In the genomic region with DNA sequence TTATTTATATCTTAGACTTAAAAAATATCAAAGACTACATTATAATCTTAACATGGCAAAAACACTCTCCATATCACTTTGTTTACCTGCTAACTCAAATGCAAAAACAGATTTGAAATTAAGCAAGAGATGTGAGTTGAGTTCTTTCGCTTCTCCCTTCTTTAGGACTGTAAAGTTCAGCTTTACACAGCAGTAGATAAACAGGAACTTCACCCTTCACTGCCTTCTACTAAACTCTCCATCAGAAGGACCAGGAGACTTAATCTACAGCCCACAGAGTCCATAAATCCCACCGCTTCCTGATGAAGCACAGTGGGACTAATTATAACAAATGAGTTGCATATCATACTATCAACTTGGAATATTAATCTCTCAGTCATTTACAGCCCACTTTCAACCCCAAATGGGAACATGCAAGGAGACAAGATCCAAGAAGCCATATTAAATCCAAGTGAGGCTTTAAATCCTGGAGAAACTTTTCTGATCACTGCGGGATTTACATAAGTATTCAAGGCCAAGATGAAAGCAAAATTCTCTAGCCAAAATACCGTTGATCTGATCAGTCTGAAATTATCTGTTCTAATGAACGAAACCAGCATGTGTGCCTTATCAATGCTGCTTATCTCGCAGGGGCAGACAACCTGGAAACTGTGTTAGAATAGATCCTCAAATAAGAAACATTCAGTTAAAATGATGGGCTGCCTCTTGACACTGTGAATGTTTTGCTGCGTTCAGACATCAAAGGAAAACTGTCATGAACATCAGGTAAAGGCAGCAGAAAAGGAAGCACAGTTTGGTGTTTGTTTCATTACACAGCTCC, we compare ENCODE assay signal across 8 cellular contexts. TPM values are rescaled to one million over a fixed set of nuclear protein-coding genes. Genes with fewer than 3 reads are reported as not detected.
A peak's percentile ranks its signal among the peaks of the same experiment; 100 is the strongest.
DNase-seq lines count a peak whose midpoint lies in the region; ATAC-seq and TF ChIP-seq lines count a peak whose summit lies in the region.

No MANE protein-coding gene starts in this region.

- CTCF ChIA-PET in Calu3 (lab: Charles Lee): no interaction called here

- no peaks in the 10 kb centered on the region for H3K27me3 Mint-ChIP-seq in Calu3 (ENCODE audit: unreplicated experiment)
- H3K27me3 Mint-ChIP-seq in activated T-helper 2 cell treated with anti-CD3 and anti-CD28 coated beads, Interferon-gamma antibody, Interleukin-2, Interleukin-4, amounts not matched to agents 10 μg/mL and 5 μg/mL and 100 μg/mL, durations not matched to agents 14 hours and 24 hours and 36 hours (ENCODE audit: low read depth): no peaks in the 10 kb centered on the region
- H3K27me3 Mint-ChIP-seq in stimulated activated naive B cell treated with anti-CD40 and anti-IgM and Interleukin-4, amounts not matched to agents 10 μg/mL and 1 μg/mL and 100 μg/mL, for 72 hours: no peaks in the 10 kb centered on the region

- intact Hi-C loops in Calu3 (cut with micrococcal nuclease; ENCODE audit: unreplicated experiment): loop anchor here (5.0 kb wide), 1 partner anchor 51 kb away; no protein-coding TSS in a partner anchor
- intact Hi-C loops in activated T-helper 2 cell treated with anti-CD3 and anti-CD28 coated beads, Interferon-gamma antibody, Interleukin-2, Interleukin-4, amounts not matched to agents 10 μg/mL and 5 μg/mL and 100 μg/mL, durations not matched to agents 14 hours and 24 hours and 36 hours (cut with micrococcal nuclease): loop anchor here (2.0 kb wide), 1 partner anchor 67 kb away; no protein-coding TSS in a partner anchor

- H3K4me3 ChIP-seq in iPS-20b (ENCODE audit: low read length): peak overlapping the region; percentile 83

- TSS peak; percentile 44 for BruUV-seq in Calu3 (replicated peaks; lab: Mats Ljungman, UMichigan)

- H3K27ac Mint-ChIP-seq in Calu3 (ENCODE audit: unreplicated experiment): peak overlapping the region; percentile 87
- peak overlapping the region; percentile 88 for H3K27ac Mint-ChIP-seq in activated T-helper 2 cell treated with anti-CD3 and anti-CD28 coated beads, Interferon-gamma antibody, Interleukin-2, Interleukin-4, amounts not matched to agents 10 μg/mL and 5 μg/mL and 100 μg/mL, durations not matched to agents 14 hours and 24 hours and 36 hours
- H3K27ac Mint-ChIP-seq in stimulated activated naive B cell treated with anti-CD40 and anti-IgM and Interleukin-4, amounts not matched to agents 10 μg/mL and 1 μg/mL and 100 μg/mL, for 72 hours: peak overlapping the region; percentile 97

- H3K27me3 ChIP-seq in iPS-20b (ENCODE audit: insufficient read depth, low read length): peaks cover 31% of the 10 kb centered on the region

- H3K4me3 Mint-ChIP-seq in Calu3 (ENCODE audit: low read depth, unreplicated experiment): peak overlapping the region; percentile 94
- H3K4me3 Mint-ChIP-seq in activated T-helper 2 cell treated with anti-CD3 and anti-CD28 coated beads, Interferon-gamma antibody, Interleukin-2, Interleukin-4, amounts not matched to agents 10 μg/mL and 5 μg/mL and 100 μg/mL, durations not matched to agents 14 hours and 24 hours and 36 hours (ENCODE audit: low read depth): peak overlapping the region; percentile 98
- peak overlapping the region; percentile 98 for H3K4me3 Mint-ChIP-seq in stimulated activated naive B cell treated with anti-CD40 and anti-IgM and Interleukin-4, amounts not matched to agents 10 μg/mL and 1 μg/mL and 100 μg/mL, for 72 hours

- peaks cover 21% of the 10 kb centered on the region for H3K36me3 Mint-ChIP-seq in Calu3 (ENCODE audit: insufficient read depth, unreplicated experiment)
- H3K36me3 Mint-ChIP-seq in activated T-helper 2 cell treated with anti-CD3 and anti-CD28 coated beads, Interferon-gamma antibody, Interleukin-2, Interleukin-4, amounts not matched to agents 10 μg/mL and 5 μg/mL and 100 μg/mL, durations not matched to agents 14 hours and 24 hours and 36 hours (ENCODE audit: low read depth): no peaks in the 10 kb centered on the region
- peaks cover 9 to 10% of the 10 kb centered on the region in 2 donors for H3K36me3 Mint-ChIP-seq in stimulated activated naive B cell treated with anti-CD40 and anti-IgM and Interleukin-4, amounts not matched to agents 10 μg/mL and 1 μg/mL and 100 μg/mL, for 72 hours

- peak; percentile 46 to 49 for ATAC-seq in stimulated activated naive B cell treated with anti-CD40 and anti-IgM and Interleukin-4, amounts not matched to agents 10 μg/mL and 1 μg/mL and 100 μg/mL, for 72 hours (replicated peaks)
- no peak for ATAC-seq in GM18517 (IDR thresholded peaks at IDR 0.05; ENCODE audit: unreplicated experiment)

- DNase-seq in Calu3 (no peak), HT-29 (ENCODE audit: low spot score) (peak; percentile 19), NK-92 (lab: John Stamatoyannopoulos, UW; ENCODE audit: unreplicated experiment) (no peak)
- no peak for DNase-seq in activated T-helper 2 cell treated with anti-CD3 and anti-CD28 coated beads, Interferon-gamma antibody, Interleukin-2, Interleukin-4, amounts not matched to agents 10 μg/mL and 5 μg/mL and 100 μg/mL, durations not matched to agents 14 hours and 24 hours and 36 hours (ENCODE audit: low spot score)
- no peak for DNase-seq in stimulated activated naive B cell treated with anti-CD40 and anti-IgM and Interleukin-4, amounts not matched to agents 10 μg/mL and 1 μg/mL and 100 μg/mL, for 72 hours
- no peak for DNase-seq in stimulated activated CD4-positive, alpha-beta T cell treated with anti-CD3 and anti-CD28 coated beads, Interleukin-4, amount 100 ng/mL, for 24 hours

- no peak overlapping the region for H3K27ac ChIP-seq in iPS-20b (ENCODE audit: low read length)

- TF ChIP-seq CTCF in Calu3 (IDR thresholded peaks at IDR 0.05; ENCODE audit: unreplicated experiment): no peak

- H3K9ac ChIP-seq in iPS-20b (ENCODE audit: low read depth, low read length): peak overlapping the region; percentile 56; the same call in 1 of the 2 replicates

- H3K9me3 ChIP-seq in iPS-20b (ENCODE audit: insufficient read depth, low read depth, low read length): no peaks in the 10 kb centered on the region

- peaks cover 46% of the 10 kb centered on the region for H3K4me1 Mint-ChIP-seq in Calu3 (ENCODE audit: low read depth, unreplicated experiment)
- peaks cover 44% of the 10 kb centered on the region for H3K4me1 Mint-ChIP-seq in activated T-helper 2 cell treated with anti-CD3 and anti-CD28 coated beads, Interferon-gamma antibody, Interleukin-2, Interleukin-4, amounts not matched to agents 10 μg/mL and 5 μg/mL and 100 μg/mL, durations not matched to agents 14 hours and 24 hours and 36 hours (ENCODE audit: low read depth)
- peaks cover 26 to 42% of the 10 kb centered on the region in 2 donors for H3K4me1 Mint-ChIP-seq in stimulated activated naive B cell treated with anti-CD40 and anti-IgM and Interleukin-4, amounts not matched to agents 10 μg/mL and 1 μg/mL and 100 μg/mL, for 72 hours

- no peaks in the 10 kb centered on the region for H3K9me3 Mint-ChIP-seq in Calu3 (ENCODE audit: low read depth, unreplicated experiment)
- no peaks in the 10 kb centered on the region for H3K9me3 Mint-ChIP-seq in activated T-helper 2 cell treated with anti-CD3 and anti-CD28 coated beads, Interferon-gamma antibody, Interleukin-2, Interleukin-4, amounts not matched to agents 10 μg/mL and 5 μg/mL and 100 μg/mL, durations not matched to agents 14 hours and 24 hours and 36 hours
- H3K9me3 Mint-ChIP-seq in stimulated activated naive B cell treated with anti-CD40 and anti-IgM and Interleukin-4, amounts not matched to agents 10 μg/mL and 1 μg/mL and 100 μg/mL, for 72 hours: no peaks in the 10 kb centered on the region

- H3K4me1 ChIP-seq in iPS-20b (ENCODE audit: insufficient read depth, low read length): peaks cover 20% of the 10 kb centered on the region

- H3K36me3 ChIP-seq in iPS-20b (ENCODE audit: insufficient read depth, low read depth, low read length): 0 out of 2 replicates have a peak, but pooled peaks cover 3% of the 10 kb centered on the region

RNA-seq across cellular contexts. Expression of gene AMFR, which starts 1.6 kb away (rescaled TPM):
- 108 and 116 TPM in 2 replicates for total RNA-seq in Calu3 (2022)
- total RNA-seq in HT-29 (2014; rRNA removed; shearing (Covaris generic)): 75.9 and 82.9 TPM in 2 replicates
- 58.8 and 59.8 TPM in 2 replicates for total RNA-seq in activated T-helper 2 cell treated with anti-CD3 and anti-CD28 coated beads, Interferon-gamma antibody, Interleukin-2, Interleukin-4, amounts not matched to agents 10 μg/mL and 5 μg/mL and 100 μg/mL, durations not matched to agents 14 hours and 24 hours and 36 hours

RNA-seq across cellular contexts. Expression of gene NUDT21, which starts 27.3 kb away (rescaled TPM):
- 234 and 266 TPM in 2 replicates for total RNA-seq in Calu3 (2022)
- 165 and 185 TPM in 2 replicates for total RNA-seq in HT-29 (2014; rRNA removed; shearing (Covaris generic))
- total RNA-seq in activated T-helper 2 cell treated with anti-CD3 and anti-CD28 coated beads, Interferon-gamma antibody, Interleukin-2, Interleukin-4, amounts not matched to agents 10 μg/mL and 5 μg/mL and 100 μg/mL, durations not matched to agents 14 hours and 24 hours and 36 hours: 307 and 313 TPM in 2 replicates

RNA-seq across cellular contexts. Expression of gene OGFOD1, which starts 27.6 kb away (rescaled TPM):
- total RNA-seq in Calu3 (2022): 59.6 and 60.6 TPM in 2 replicates
- total RNA-seq in HT-29 (2014; rRNA removed; shearing (Covaris generic)): 34.2 and 43.2 TPM in 2 replicates
- total RNA-seq in activated T-helper 2 cell treated with anti-CD3 and anti-CD28 coated beads, Interferon-gamma antibody, Interleukin-2, Interleukin-4, amounts not matched to agents 10 μg/mL and 5 μg/mL and 100 μg/mL, durations not matched to agents 14 hours and 24 hours and 36 hours: 78.0 and 79.7 TPM in 2 replicates
